Comparison of ENCODE assay signal across 26 cellular contexts in the genomic region with DNA sequence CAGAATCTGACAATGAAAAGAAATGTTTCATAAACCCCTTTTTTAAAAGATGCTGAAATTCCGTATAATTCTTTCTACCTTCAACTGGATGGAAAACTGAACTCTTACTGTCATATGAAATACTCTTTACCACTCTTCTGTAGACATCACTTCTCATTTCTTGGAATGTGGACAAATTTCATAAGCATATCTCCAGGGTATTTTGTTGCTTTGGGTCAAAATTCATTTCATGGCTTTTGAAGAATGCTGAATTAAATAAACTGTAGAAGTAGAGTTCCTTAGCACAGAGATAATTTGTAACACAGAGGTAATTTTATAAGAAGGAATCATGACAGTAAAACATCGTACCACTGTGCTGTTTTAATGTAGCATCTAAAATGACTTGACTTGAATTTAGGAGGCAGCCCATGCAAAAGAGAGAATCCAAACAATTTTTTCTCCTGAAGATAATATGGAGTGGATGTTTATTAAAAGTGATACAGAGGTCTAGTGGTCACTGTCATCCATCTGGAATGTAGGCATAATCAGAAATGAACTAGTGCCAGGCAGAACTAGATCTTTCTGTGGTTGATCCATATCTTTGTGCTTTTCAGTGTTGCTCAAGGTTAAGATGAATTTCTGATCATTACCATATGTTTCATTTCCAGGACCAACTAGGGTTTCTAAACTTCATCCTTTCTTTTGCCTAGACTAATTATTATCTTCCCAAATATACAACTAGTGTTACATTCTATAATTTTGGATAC.
DNase-seq lines count a peak whose midpoint lies in the region; ATAC-seq, FAIRE-seq and TF ChIP-seq lines count a peak whose summit lies in the region.
"Had no signal": no experiment of that assay in that cellular context is flagged by ENCODE, and none has a peak within 500 bp of the region (broad histone marks: within the 10 kb centered on the region; RNA-seq: fewer than 3 reads in every experiment).

No MANE protein-coding gene starts in this region.

- H3K27me3 ChIP-seq in brain microvascular endothelial cell (replicated peaks) (no peaks in the 10 kb centered on the region), keratinocyte (ENCODE audit: control insufficient read depth, extremely low read depth, insufficient read depth, low read length) (no peaks in the 10 kb centered on the region), psoas muscle (ENCODE audit: insufficient read depth in 3 of 3, low read length in 2 of 3) (no peaks in the 10 kb centered on the region)
- H3K27me3 ChIP-seq: Peyer's patch, sigmoid colon had no signal

- H3K4me1 ChIP-seq in keratinocyte (ENCODE audit: control insufficient read depth, extremely low read depth, insufficient read depth, low read length) (peaks cover 5% of the 10 kb centered on the region), psoas muscle (no peaks in the 10 kb centered on the region)
- H3K4me1 ChIP-seq: left ventricle myocardium inferior, Peyer's patch, sigmoid colon had no signal

- dilution Hi-C loops in keratinocyte (cut with MboI; ENCODE audit: extremely low pct_ligation_motif_present, low sequenced_read_pairs) = no loop called here

- in situ Hi-C loops in brain microvascular endothelial cell (cut with HindIII; ENCODE audit: low pct_ligation_motif_present, low sequenced_read_pairs) = no loop called here

- no peaks in the 10 kb centered on the region for H4K20me1 ChIP-seq in keratinocyte (ENCODE audit: control insufficient read depth, extremely low read depth, insufficient read depth, low read length)

- no peaks in the 10 kb centered on the region for H3K79me2 ChIP-seq in keratinocyte (ENCODE audit: control insufficient read depth, insufficient read depth, low read length)

- TF ChIP-seq CTCF in AG10803 (conservative IDR thresholded peaks at IDR 0.05; ENCODE audit: low read length) (no peak), brain microvascular endothelial cell (IDR thresholded peaks at IDR 0.05; ENCODE audit: low read depth, low read length, missing control alignments) (no peak), keratinocyte (optimal IDR thresholded peaks at IDR 0.05 in 1 of 3, IDR thresholded peaks at IDR 0.05 in 1 of 3, conservative IDR thresholded peaks at IDR 0.05 in 1 of 3; ENCODE audit: extremely low read depth in 1 of 3, insufficient read depth in 2 of 3, low read length in 3 of 3) (no peak), psoas muscle (IDR thresholded peaks at IDR 0.05) (no peak)

- H3K27ac Mint-ChIP-seq in immature natural killer cell (no peak overlapping the region), T-helper 17 cell (no peak overlapping the region)
- H3K27ac Mint-ChIP-seq: activated CD4-positive, alpha-beta T cell treated with anti-CD3 and anti-CD28 coated beads, Interleukin-2, amount 10 ng/mL, durations not matched to agents 7 days and 5 days; activated naive CD4-positive, alpha-beta T cell treated with anti-CD3 and anti-CD28 coated beads, Interleukin-2, amount 10 ng/mL, durations not matched to agents 7 days and 5 days had no signal

- peak overlapping the region; percentile 30 for H3K27ac ChIP-seq in brain microvascular endothelial cell
- no peak overlapping the region for H3K27ac ChIP-seq in keratinocyte (ENCODE audit: control insufficient read depth, insufficient read depth, low read length)
- no peak overlapping the region for H3K27ac ChIP-seq in psoas muscle
- H3K27ac ChIP-seq: left ventricle myocardium inferior, Peyer's patch, sigmoid colon had no signal

- intact Hi-C loops in psoas muscle (cut with DNase I) = no loop called here

- H2AFZ ChIP-seq in keratinocyte (ENCODE audit: control insufficient read depth, low read length) = no peak overlapping the region

- H3K4me3 Mint-ChIP-seq in immature natural killer cell (no peak overlapping the region), T-helper 17 cell (no peak overlapping the region)
- H3K4me3 Mint-ChIP-seq: activated CD4-positive, alpha-beta T cell treated with anti-CD3 and anti-CD28 coated beads, Interleukin-2, amount 10 ng/mL, durations not matched to agents 7 days and 5 days; activated naive CD4-positive, alpha-beta T cell treated with anti-CD3 and anti-CD28 coated beads, Interleukin-2, amount 10 ng/mL, durations not matched to agents 7 days and 5 days had no signal

- peak; percentile 62 for FAIRE-seq in keratinocyte (lab: Jason Lieb, UNC)
- FAIRE-seq: frontal cortex had no signal

- H3K36me3 Mint-ChIP-seq in immature natural killer cell (no peaks in the 10 kb centered on the region), T-helper 17 cell (ENCODE audit: low read depth) (no peaks in the 10 kb centered on the region)
- H3K36me3 Mint-ChIP-seq: activated naive CD4-positive, alpha-beta T cell treated with anti-CD3 and anti-CD28 coated beads, Interleukin-2, amount 10 ng/mL, durations not matched to agents 7 days and 5 days had no signal

- WGBS in psoas muscle, 3 donors = 70 to 72% (median 71%) methylated on average over 2 of the region's 2 CpGs

- H3K27me3 Mint-ChIP-seq in immature natural killer cell (ENCODE audit: low read depth in 3 of 3) (no peaks in the 10 kb centered on the region), T-helper 17 cell (no peaks in the 10 kb centered on the region)
- H3K27me3 Mint-ChIP-seq: activated CD4-positive, alpha-beta T cell treated with anti-CD3 and anti-CD28 coated beads, Interleukin-2, amount 10 ng/mL, durations not matched to agents 7 days and 5 days; activated naive CD4-positive, alpha-beta T cell treated with anti-CD3 and anti-CD28 coated beads, Interleukin-2, amount 10 ng/mL, durations not matched to agents 7 days and 5 days had no signal

- H3K9me3 ChIP-seq in keratinocyte (ENCODE audit: control insufficient read depth, low read depth, low read length) = no peaks in the 10 kb centered on the region
- H3K9me3 ChIP-seq in T-helper 17 cell (ENCODE audit: control insufficient read depth, low read length, poor library complexity, severe bottlenecking) = no peaks in the 10 kb centered on the region
- no peaks in the 10 kb centered on the region for H3K9me3 ChIP-seq in psoas muscle
- H3K9me3 ChIP-seq: left ventricle myocardium inferior, Peyer's patch, sigmoid colon had no signal

- no peaks in the 10 kb centered on the region for H3K9me1 ChIP-seq in keratinocyte (ENCODE audit: control insufficient read depth, extremely low read depth, insufficient read depth, low read length)

- ATAC-seq in T-helper 17 cell (no peak), psoas muscle (no peak)

- DNase-seq in AG10803 (ENCODE audit: low read depth) (peak; percentile 3), HS-27A (ENCODE audit: low read depth) (peak; percentile 26), brain microvascular endothelial cell (peak; percentile 79), keratinocyte (ENCODE audit: low read depth, low spot score) (no peak), immature natural killer cell (no peak), T-helper 17 cell (no peak), cerebellar nuclear complex (lab: John Stamatoyannopoulos, UW) (no peak), psoas muscle (no peak)
- DNase-seq: activated CD4-positive, alpha-beta T cell treated with anti-CD3 and anti-CD28 coated beads, Interleukin-2, amount 10 ng/mL, durations not matched to agents 7 days and 5 days; activated naive CD4-positive, alpha-beta T cell treated with anti-CD3 and anti-CD28 coated beads, Interleukin-2, amount 10 ng/mL, durations not matched to agents 7 days and 5 days; activated T-cell treated with anti-CD3 and anti-CD28 coated beads, Interleukin-2, amount 50 U/mL, for 1 hour; AML-193; central memory CD4-positive, alpha-beta T cell; COR-L47; effector CD8-positive, alpha-beta T cell; GDM1; H7; Kasumi-1; left ventricle myocardium inferior; NCI-H1417; NCI-H2171; Peyer's patch; sigmoid colon; stimulated activated CD4-positive, alpha-beta T cell treated with anti-CD3 and anti-CD28 coated beads, Interleukin-2, amount 100 ng/mL, for 48 hours; substantia nigra had no signal

- no peak overlapping the region for H3K4me2 ChIP-seq in keratinocyte (ENCODE audit: control insufficient read depth, extremely low read depth, insufficient read depth, low read depth, low read length)

- peaks cover 0 to 7% (median 4%) of the 10 kb centered on the region in 6 donors for H3K9me3 Mint-ChIP-seq in immature natural killer cell
- H3K9me3 Mint-ChIP-seq: activated CD4-positive, alpha-beta T cell treated with anti-CD3 and anti-CD28 coated beads, Interleukin-2, amount 10 ng/mL, durations not matched to agents 7 days and 5 days; activated naive CD4-positive, alpha-beta T cell treated with anti-CD3 and anti-CD28 coated beads, Interleukin-2, amount 10 ng/mL, durations not matched to agents 7 days and 5 days had no signal

- H3K36me3 ChIP-seq in brain microvascular endothelial cell (replicated peaks) (no peaks in the 10 kb centered on the region), keratinocyte (ENCODE audit: control insufficient read depth in 2 of 2, extremely low read depth in 1 of 2, insufficient read depth in 2 of 2, low read length in 2 of 2) (no peaks in the 10 kb centered on the region), psoas muscle (ENCODE audit: insufficient read depth in 1 of 2, low read depth in 1 of 2) (no peaks in the 10 kb centered on the region)
- H3K36me3 ChIP-seq: left ventricle myocardium inferior, Peyer's patch, sigmoid colon had no signal

- no peak overlapping the region for H3K4me3 ChIP-seq in AG10803 (ENCODE audit: low read length)
- H3K4me3 ChIP-seq in brain microvascular endothelial cell (ENCODE audit: low read depth, low read length) = no peak overlapping the region
- H3K4me3 ChIP-seq in keratinocyte (ENCODE audit: control insufficient read depth in 2 of 3, extremely low read depth in 1 of 3, insufficient read depth in 2 of 3, low read depth in 1 of 3, low read length in 3 of 3) = no peak overlapping the region
- no peak overlapping the region for H3K4me3 ChIP-seq in psoas muscle
- H3K4me3 ChIP-seq: left ventricle myocardium inferior, Peyer's patch, sigmoid colon had no signal

- no peaks in the 10 kb centered on the region for H3K4me1 Mint-ChIP-seq in immature natural killer cell
- H3K4me1 Mint-ChIP-seq in T-helper 17 cell = no peaks in the 10 kb centered on the region
- H3K4me1 Mint-ChIP-seq: activated CD4-positive, alpha-beta T cell treated with anti-CD3 and anti-CD28 coated beads, Interleukin-2, amount 10 ng/mL, durations not matched to agents 7 days and 5 days; activated naive CD4-positive, alpha-beta T cell treated with anti-CD3 and anti-CD28 coated beads, Interleukin-2, amount 10 ng/mL, durations not matched to agents 7 days and 5 days had no signal

- H3K9ac ChIP-seq in keratinocyte (ENCODE audit: control insufficient read depth, extremely low read depth, insufficient read depth, low read length) = no peak overlapping the region

Comparison
In these comparisons a context has a peak if more than half of its experiments do, and no peak if none do; other contexts are left out.
1. DNase-seq: peak in AG10803 (single experiment), HS-27A (single experiment) and brain microvascular endothelial cell (single experiment); none in keratinocyte (single experiment), immature natural killer cell (0 of 3), T-helper 17 cell (0 of 3), cerebellar nuclear complex (0 of 2) and psoas muscle (0 of 2).